In genomic region chr1:44339731-44340130, GRCh38 we compare ENCODE assay signal across 1 cellular context.
TF ChIP-seq lines count a peak whose summit lies in the region.

No MANE protein-coding gene starts in this region.

TF ChIP-seq in H1, 55 proteins besides CTCF, POLR2A, EP300 and RAD21 (continued from another document):
- no peak for TF ChIP-seq JUND (IDR thresholded peaks at IDR 0.05; ENCODE audit: low read length)
- TF ChIP-seq EGR1 (IDR thresholded peaks at IDR 0.05; ENCODE audit: borderline replicate concordance, low read depth, low read length) = no peak
- TF ChIP-seq TAF7 (optimal IDR thresholded peaks at IDR 0.05; ENCODE audit: borderline replicate concordance, low read depth, low read length) = no peak
- TF ChIP-seq CHD1 (IDR thresholded peaks at IDR 0.05; ENCODE audit: low read depth, low read length) = no peak
- TF ChIP-seq HDAC2 (IDR thresholded peaks at IDR 0.05; ENCODE audit: borderline replicate concordance in 1 of 2, low read depth in 2 of 2, low read length in 2 of 2) = peak in 1 of 2 experiments; percentile 78; a peak in 1 of 4 replicates
- no peak for TF ChIP-seq TBP (IDR thresholded peaks at IDR 0.05; ENCODE audit: low read depth, low read length)
- no peak for TF ChIP-seq SP2 (IDR thresholded peaks at IDR 0.05; ENCODE audit: low read length)
- 0 out of 4 replicates have a peak, but pooled peaks of 1 of the 2 experiments have one; percentile 35 for TF ChIP-seq SIN3A (conservative IDR thresholded peaks at IDR 0.05 in 1 of 2, IDR thresholded peaks at IDR 0.05 in 1 of 2; ENCODE audit: low read depth in 1 of 2, low read length in 2 of 2)
- 0 out of 2 replicates have a peak, but pooled peaks have one; percentile 14 for TF ChIP-seq TEAD4 (IDR thresholded peaks at IDR 0.05; ENCODE audit: low read depth, low read length)
- no peak for TF ChIP-seq SAP30 (IDR thresholded peaks at IDR 0.05; ENCODE audit: insufficient read depth, insufficient replicate concordance, low read length)
- TF ChIP-seq RXRA (IDR thresholded peaks at IDR 0.05; ENCODE audit: insufficient read depth, low read depth, low read length) = no peak
- TF ChIP-seq TCF12 (IDR thresholded peaks at IDR 0.05; ENCODE audit: low read depth, low read length) = peak; percentile 71; the same call in 1 of the 2 replicates
- no peak for TF ChIP-seq CBX8 (IDR thresholded peaks at IDR 0.05; ENCODE audit: borderline replicate concordance, low read depth, low read length)
